ENCODE assay signal across 17 cellular contexts in the genomic region with DNA sequence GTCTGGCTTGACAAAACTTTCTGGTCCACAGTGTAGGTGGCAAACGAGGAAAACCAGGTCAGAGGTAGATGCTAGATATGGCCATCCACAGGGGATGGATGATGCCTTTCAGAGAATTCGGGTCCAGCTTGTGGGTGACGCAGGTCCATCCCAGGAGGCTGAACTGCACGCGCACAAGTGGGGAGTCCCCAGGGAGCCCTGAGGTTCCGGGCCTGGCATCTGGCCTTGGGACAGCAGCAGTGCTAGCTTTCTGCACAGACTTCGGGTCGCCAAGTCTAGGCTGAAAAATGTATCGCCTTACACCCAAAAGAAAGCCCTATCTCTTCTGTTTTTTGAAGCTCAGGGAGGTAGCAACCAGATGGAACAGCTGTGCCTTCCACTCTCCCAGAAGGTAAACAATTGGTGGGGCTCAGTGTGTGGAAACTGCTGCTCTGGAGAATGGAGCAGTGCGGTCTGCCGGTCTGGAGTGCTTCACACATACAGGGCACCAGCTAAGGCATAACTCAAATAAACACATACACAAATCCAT.
DNase-seq lines count a peak whose midpoint lies in the region; ATAC-seq and TF ChIP-seq lines count a peak whose summit lies in the region.
"Had no signal": no experiment of that assay in that cellular context is flagged by ENCODE, and none has a peak within 500 bp of the region (broad histone marks: within the 10 kb centered on the region; RNA-seq: fewer than 3 reads in every experiment).

No MANE protein-coding gene starts in this region.

- H3K27ac ChIP-seq in GM23338 (ENCODE audit: low read depth) (no peak overlapping the region), osteoblast (ENCODE audit: low read depth, low read length) (no peak overlapping the region)
- H3K27ac ChIP-seq: cardiac muscle cell, coronary artery, left ventricle myocardium inferior, transverse colon had no signal

- peak; percentile 15 for DNase-seq in NCI-H82 (lab: John Stamatoyannopoulos, UW)
- DNase-seq in NCI-H82 treated with DMSO at 0.1 percent for 48 hours (lab: John Stamatoyannopoulos, UW; ENCODE audit: unreplicated experiment), result no peak
- DNase-seq in GM23338 (ENCODE audit: low spot score), result no peak
- peak; percentile 59 for DNase-seq in NCI-H524 treated with DMSO at 0.1 percent for 48 hours (lab: John Stamatoyannopoulos, UW)
- DNase-seq in osteoblast (ENCODE audit: insufficient read length, low spot score, missing footprints), result peak; percentile 50

- no peak overlapping the region for H3K4me2 ChIP-seq in GM23338
- no peak overlapping the region for H3K4me2 ChIP-seq in osteoblast (ENCODE audit: insufficient read depth, low read length)

- no peaks in the 10 kb centered on the region for H3K9me2 ChIP-seq in GM23338 (ENCODE audit: insufficient read depth)

- H3K27ac Mint-ChIP-seq in GM23338, result no peak overlapping the region
- H3K27ac Mint-ChIP-seq: activated naive CD8-positive, alpha-beta T cell; mesothelial cell of epicardium; naive thymus-derived CD8-positive, alpha-beta T cell; stimulated activated naive CD8-positive, alpha-beta T cell treated with anti-CD3 and anti-CD28 coated beads, Interleukin-15, amount 100 ng/mL, for 72 hours had no signal

- no peaks in the 10 kb centered on the region for H3K27me3 Mint-ChIP-seq in GM23338 (ENCODE audit: insufficient read depth, low read depth, poor library complexity)
- H3K27me3 Mint-ChIP-seq: activated naive CD8-positive, alpha-beta T cell; naive thymus-derived CD8-positive, alpha-beta T cell; stimulated activated naive CD8-positive, alpha-beta T cell treated with anti-CD3 and anti-CD28 coated beads, Interleukin-15, amount 100 ng/mL, for 72 hours had no signal

- H3F3A ChIP-seq in GM23338 (replicated peaks; ENCODE audit: low read depth), result no peaks in the 10 kb centered on the region

- peaks cover 5% of the 10 kb centered on the region for H3K4me1 Mint-ChIP-seq in GM23338
- H3K4me1 Mint-ChIP-seq: mesothelial cell of epicardium; stimulated activated naive CD8-positive, alpha-beta T cell treated with anti-CD3 and anti-CD28 coated beads, Interleukin-15, amount 100 ng/mL, for 72 hours had no signal

- H3K36me3 Mint-ChIP-seq in GM23338 (ENCODE audit: low read depth), result no peaks in the 10 kb centered on the region
- H3K36me3 Mint-ChIP-seq: activated naive CD8-positive, alpha-beta T cell; mesothelial cell of epicardium; naive thymus-derived CD8-positive, alpha-beta T cell had no signal

- H2AFZ ChIP-seq in GM23338 (peak overlapping the region; percentile 38; the same call in 1 of the 2 replicates), osteoblast (ENCODE audit: low read length) (no peak overlapping the region)

- H3K4me3 ChIP-seq in GM23338, result no peak overlapping the region
- H3K4me3 ChIP-seq in osteoblast (ENCODE audit: insufficient read depth, low read length), result no peak overlapping the region
- H3K4me3 ChIP-seq: cardiac muscle cell, coronary artery, HAP-1, left ventricle myocardium inferior, transverse colon had no signal

- H4K20me1 ChIP-seq in GM23338 (replicated peaks; ENCODE audit: insufficient read depth) (no peaks in the 10 kb centered on the region; the same call in 1 of the 2 replicates), osteoblast (ENCODE audit: insufficient read depth, low read length) (no peaks in the 10 kb centered on the region)

- ATAC-seq in GM23338 (no peak; the same call in 2 of the 3 replicates), GM18505 (IDR thresholded peaks at IDR 0.05; ENCODE audit: unreplicated experiment) (no peak), HG02571 (IDR thresholded peaks at IDR 0.05; ENCODE audit: unreplicated experiment) (no peak), HG03571 (IDR thresholded peaks at IDR 0.05; ENCODE audit: unreplicated experiment) (no peak)

- H3K36me3 ChIP-seq in GM23338 (ENCODE audit: insufficient read depth) (no peaks in the 10 kb centered on the region), osteoblast (ENCODE audit: insufficient read depth, low read length) (no peaks in the 10 kb centered on the region)
- H3K36me3 ChIP-seq: cardiac muscle cell, HAP-1, left ventricle myocardium inferior, transverse colon had no signal

- H3K79me2 ChIP-seq in GM23338 (replicated peaks; ENCODE audit: insufficient read depth), result no peaks in the 10 kb centered on the region
- no peaks in the 10 kb centered on the region for H3K79me2 ChIP-seq in osteoblast (ENCODE audit: insufficient read depth, low read length)

- no peak for TF ChIP-seq POLR2A in GM18505 (IDR thresholded peaks at IDR 0.05; ENCODE audit: borderline replicate concordance, extremely low read depth, insufficient read depth, insufficient read length)

- H3K27me3 ChIP-seq in GM23338 (ENCODE audit: insufficient read depth), result no peaks in the 10 kb centered on the region
- H3K27me3 ChIP-seq in osteoblast (ENCODE audit: insufficient read depth, low read length), result no peaks in the 10 kb centered on the region
- H3K27me3 ChIP-seq: cardiac muscle cell, transverse colon had no signal

- no peak overlapping the region for H3K4me3 Mint-ChIP-seq in GM23338
- H3K4me3 Mint-ChIP-seq: activated naive CD8-positive, alpha-beta T cell; mesothelial cell of epicardium; naive thymus-derived CD8-positive, alpha-beta T cell; stimulated activated naive CD8-positive, alpha-beta T cell treated with anti-CD3 and anti-CD28 coated beads, Interleukin-15, amount 100 ng/mL, for 72 hours had no signal

- TF ChIP-seq CTCF in GM23338 (conservative IDR thresholded peaks at IDR 0.05; ENCODE audit: low read depth in 2 of 2) (no peak), osteoblast (IDR thresholded peaks at IDR 0.05; ENCODE audit: extremely low read depth, low read depth, low read length) (no peak)

- H3K9me3 ChIP-seq in osteoblast (ENCODE audit: low read depth, low read length), result no peaks in the 10 kb centered on the region
- H3K9me3 ChIP-seq: HAP-1, left ventricle myocardium inferior, transverse colon had no signal

- H3K4me1 ChIP-seq in GM23338 (ENCODE audit: insufficient read depth) (no peaks in the 10 kb centered on the region), osteoblast (ENCODE audit: insufficient read depth, low read length) (no peaks in the 10 kb centered on the region)
- H3K4me1 ChIP-seq: HAP-1, left ventricle myocardium inferior, transverse colon had no signal

- H3K9me3 Mint-ChIP-seq in GM23338, result no peaks in the 10 kb centered on the region
- H3K9me3 Mint-ChIP-seq: mesothelial cell of epicardium; naive thymus-derived CD8-positive, alpha-beta T cell; stimulated activated naive CD8-positive, alpha-beta T cell treated with anti-CD3 and anti-CD28 coated beads, Interleukin-15, amount 100 ng/mL, for 72 hours had no signal

TF ChIP-seq in GM23338, 12 proteins besides CTCF, POLR2A, EP300 and RAD21 (continues in another document):
- TF ChIP-seq EZH2phosphoT487 (IDR thresholded peaks at IDR 0.05; ENCODE audit: unreplicated experiment) (no peak), ZNF114 (CRISPR knock-in tag; IDR thresholded peaks at IDR 0.05) (no peak)
- TF ChIP-seq, protein P1, sequence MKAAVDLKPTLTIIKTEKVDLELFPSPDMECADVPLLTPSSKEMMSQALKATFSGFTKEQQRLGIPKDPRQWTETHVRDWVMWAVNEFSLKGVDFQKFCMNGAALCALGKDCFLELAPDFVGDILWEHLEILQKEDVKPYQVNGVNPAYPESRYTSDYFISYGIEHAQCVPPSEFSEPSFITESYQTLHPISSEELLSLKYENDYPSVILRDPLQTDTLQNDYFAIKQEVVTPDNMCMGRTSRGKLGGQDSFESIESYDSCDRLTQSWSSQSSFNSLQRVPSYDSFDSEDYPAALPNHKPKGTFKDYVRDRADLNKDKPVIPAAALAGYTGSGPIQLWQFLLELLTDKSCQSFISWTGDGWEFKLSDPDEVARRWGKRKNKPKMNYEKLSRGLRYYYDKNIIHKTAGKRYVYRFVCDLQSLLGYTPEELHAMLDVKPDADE (IDR thresholded peaks at IDR 0.05), result no peak

Comparison
In these comparisons a context has a peak if more than half of its experiments do, and no peak if none do; other contexts are left out.
1. DNase-seq: peak in NCI-H82 (single experiment), NCI-H524 treated with DMSO at 0.1 percent for 48 hours (single experiment) and osteoblast (single experiment); none in NCI-H82 treated with DMSO at 0.1 percent for 48 hours (single experiment) and GM23338 (single experiment).